ENCODE assay signal across 26 cellular contexts in the genomic region with DNA sequence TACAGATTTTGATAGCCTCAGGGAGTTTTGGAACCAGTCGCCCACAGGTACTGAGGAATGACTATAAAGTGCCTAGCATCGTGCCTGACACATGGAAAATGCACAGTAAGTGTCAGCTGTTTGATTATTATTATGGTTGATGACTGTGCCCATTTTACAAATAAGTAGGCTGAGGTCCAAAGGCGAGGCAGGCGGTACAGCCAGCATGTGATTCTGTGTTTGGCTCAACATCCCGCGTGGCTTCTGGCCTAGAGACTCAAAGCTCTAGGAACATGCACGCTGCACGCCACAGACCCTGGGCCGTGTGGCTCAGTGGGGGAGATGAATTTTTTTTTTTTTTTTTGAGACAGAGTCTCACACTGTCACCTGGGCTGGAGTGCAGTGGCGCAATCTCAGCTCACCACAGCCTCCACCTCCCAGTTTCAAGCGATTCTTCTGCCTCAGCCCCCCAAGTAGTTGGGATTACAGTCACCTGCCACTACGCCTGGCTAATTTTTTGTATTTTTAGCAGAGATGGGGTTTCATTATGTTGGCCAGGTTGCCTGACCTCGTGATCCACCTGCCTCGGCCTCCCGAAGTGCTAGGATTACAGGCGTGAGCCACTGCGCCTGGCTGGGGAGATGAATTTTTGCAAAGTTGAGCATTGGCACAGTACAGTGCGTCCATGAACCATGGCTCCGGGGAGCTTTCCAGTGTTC. TPM values are rescaled to one million over a fixed set of nuclear protein-coding genes. Genes with fewer than 3 reads are reported as not detected.
"Had no signal": no experiment of that assay in that cellular context is flagged by ENCODE, and none has a peak within 500 bp of the region (broad histone marks: within the 10 kb centered on the region; RNA-seq: fewer than 3 reads in every experiment).

No MANE protein-coding gene starts in this region.

- H3K4me3 ChIP-seq: breast epithelium, dorsolateral prefrontal cortex, heart left ventricle, mucosa of descending colon, ovary, prostate gland, right atrium auricular region had no signal

- H3K27me3 ChIP-seq: breast epithelium, dorsolateral prefrontal cortex, heart left ventricle, ovary, right atrium auricular region had no signal

- FAIRE-seq: astrocyte, colon, endothelial cell of umbilical vein had no signal

- H3K4me1 Mint-ChIP-seq: memory B cell had no signal

- H3K9me3 Mint-ChIP-seq: activated naive CD4-positive, alpha-beta T cell treated with anti-CD3 and anti-CD28 coated beads, Interleukin-2, amount 50 U/mL, for 24 hours; activated T-helper 1 cell treated with anti-CD3 and anti-CD28 coated beads, Interleukin-12 subunit alpha, Interleukin-12 subunit beta, Interleukin-2, Interleukin-4 antibody, amounts not matched to agents 30 ng/mL and 10 ng/mL and 1 ng/mL, durations not matched to agents 14 hours and 24 hours and 36 hours; central memory CD8-positive, alpha-beta T cell; effector memory CD8-positive, alpha-beta T cell; memory B cell; naive B cell had no signal

- H3K36me3 Mint-ChIP-seq: activated naive CD4-positive, alpha-beta T cell treated with anti-CD3 and anti-CD28 coated beads, Interleukin-2, amount 50 U/mL, for 24 hours; memory B cell; naive B cell had no signal

- H3K9me3 ChIP-seq: breast epithelium, heart left ventricle, mucosa of descending colon, ovary, prostate gland, right atrium auricular region had no signal

- H3K27me3 Mint-ChIP-seq: activated naive CD4-positive, alpha-beta T cell treated with anti-CD3 and anti-CD28 coated beads, Interleukin-2, amount 50 U/mL, for 24 hours; central memory CD8-positive, alpha-beta T cell; effector memory CD8-positive, alpha-beta T cell; memory B cell had no signal

- H3K27ac Mint-ChIP-seq: activated CD8-positive, alpha-beta T cell treated with anti-CD3 and anti-CD28 coated beads, Interleukin-2, amount 10 ng/mL, durations not matched to agents 7 days and 5 days; activated T-helper 1 cell treated with anti-CD3 and anti-CD28 coated beads, Interleukin-12 subunit alpha, Interleukin-12 subunit beta, Interleukin-2, Interleukin-4 antibody, amounts not matched to agents 30 ng/mL and 10 ng/mL and 1 ng/mL, durations not matched to agents 14 hours and 24 hours and 36 hours; effector memory CD8-positive, alpha-beta T cell; memory B cell had no signal

- DNase-seq: activated CD4-positive, alpha-beta T cell treated with anti-CD3 and anti-CD28 coated beads for 1 hour; activated CD4-positive, alpha-beta T cell treated with anti-CD3 and anti-CD28 coated beads, Interleukin-2, amount 50 U/mL, for 1 hour; activated CD8-positive, alpha-beta T cell treated with anti-CD3 and anti-CD28 coated beads, Interleukin-2, amount 10 ng/mL, durations not matched to agents 7 days and 5 days; activated gamma-delta T cell treated with Interleukin-2 at 50 U/mL for 16 hours; dorsolateral prefrontal cortex; effector memory CD8-positive, alpha-beta T cell; heart left ventricle; islet precursor cell; left cardiac atrium; naive B cell; ovary; stimulated activated CD4-positive, alpha-beta T cell treated with anti-CD3 and anti-CD28 coated beads, Interleukin-12 subunit alpha, Interleukin-12 subunit beta, amount 100 ng/mL, for 4 hours; stimulated activated CD4-positive, alpha-beta T cell treated with anti-CD3 and anti-CD28 coated beads, Interleukin-4, amount 100 ng/mL, for 4 hours; stimulated activated naive CD8-positive, alpha-beta T cell treated with anti-CD3 and anti-CD28 coated beads, Interleukin-15, Interleukin-2, amounts not matched to agents 100 U/mL and 50 U/mL, for 24 hours; T-helper 9 cell had no signal

- H3K4me3 Mint-ChIP-seq: activated CD8-positive, alpha-beta T cell treated with anti-CD3 and anti-CD28 coated beads, Interleukin-2, amount 10 ng/mL, durations not matched to agents 7 days and 5 days; activated naive CD4-positive, alpha-beta T cell treated with anti-CD3 and anti-CD28 coated beads, Interleukin-2, amount 50 U/mL, for 24 hours; activated T-helper 1 cell treated with anti-CD3 and anti-CD28 coated beads, Interleukin-12 subunit alpha, Interleukin-12 subunit beta, Interleukin-2, Interleukin-4 antibody, amounts not matched to agents 30 ng/mL and 10 ng/mL and 1 ng/mL, durations not matched to agents 14 hours and 24 hours and 36 hours; central memory CD8-positive, alpha-beta T cell; effector memory CD8-positive, alpha-beta T cell; memory B cell; naive B cell had no signal

- ATAC-seq: activated CD8-positive, alpha-beta T cell treated with anti-CD3 and anti-CD28 coated beads, Interleukin-2, amount 10 ng/mL, durations not matched to agents 7 days and 5 days; effector memory CD8-positive, alpha-beta T cell; heart left ventricle; left cardiac atrium; mucosa of descending colon; stimulated activated naive CD8-positive, alpha-beta T cell treated with anti-CD3 and anti-CD28 coated beads, Interleukin-15, Interleukin-2, amounts not matched to agents 100 U/mL and 50 U/mL, for 24 hours had no signal

- H3K36me3 ChIP-seq: breast epithelium, heart left ventricle, ovary, prostate gland, right atrium auricular region had no signal

- H3K27ac ChIP-seq: breast epithelium, ovary, right atrium auricular region had no signal

RNA-seq across cellular contexts. Expression of gene NKD1, which starts 57.7 kb away (rescaled TPM):
- total RNA-seq: endothelial cell of umbilical vein had no signal
- polyA plus RNA-seq: endothelial cell of umbilical vein had no signal
